8 cellular contexts compared by ENCODE assay signal in the genomic region with DNA sequence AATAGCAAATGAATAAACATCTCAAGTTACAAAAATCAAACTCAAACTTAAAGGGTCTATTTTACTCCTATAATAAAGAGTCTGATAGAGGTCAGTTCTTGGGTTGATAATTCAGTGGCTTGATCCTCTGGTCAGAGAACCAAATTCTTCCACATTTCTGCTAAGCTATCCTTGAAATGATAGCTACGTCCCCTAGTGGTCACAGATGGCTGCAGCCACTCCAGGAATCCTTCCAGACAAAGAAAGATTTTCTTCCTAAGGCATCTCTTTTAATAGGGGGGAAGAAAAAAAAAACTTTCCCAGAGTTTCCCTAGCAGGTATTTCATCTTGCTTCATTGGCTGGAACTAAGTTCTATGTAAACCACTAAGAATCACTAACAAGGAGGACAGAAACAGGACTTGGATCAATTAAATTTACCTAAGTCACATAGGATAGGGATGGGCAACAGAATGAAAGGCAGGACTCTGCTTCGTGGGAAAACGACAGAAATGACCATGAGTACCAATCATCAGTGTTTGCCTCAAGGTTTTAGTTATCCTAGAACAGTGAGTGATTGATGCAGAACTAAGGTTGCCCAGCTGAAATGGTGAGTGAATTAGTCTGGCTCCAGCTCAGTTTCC.
A peak's percentile ranks its signal among the peaks of the same experiment; 100 is the strongest.
DNase-seq lines count a peak whose midpoint lies in the region; ATAC-seq and TF ChIP-seq lines count a peak whose summit lies in the region.

No MANE protein-coding gene starts in this region.

- H4K20me1 ChIP-seq in osteoblast (ENCODE audit: insufficient read depth, low read length): no peaks in the 10 kb centered on the region

- H3K4me2 ChIP-seq in osteoblast (ENCODE audit: insufficient read depth, low read length): no peak overlapping the region

- peaks cover 8% of the 10 kb centered on the region for H3K4me1 ChIP-seq in osteoblast (ENCODE audit: insufficient read depth, low read length)

- H3K9me3 ChIP-seq in MG63 (no peaks in the 10 kb centered on the region), osteoblast (ENCODE audit: low read depth, low read length) (no peaks in the 10 kb centered on the region)

- H3K27me3 ChIP-seq in MG63 (no peaks in the 10 kb centered on the region), osteoblast (ENCODE audit: insufficient read depth, low read length) (no peaks in the 10 kb centered on the region)

- H3K36me3 ChIP-seq in MG63 (no peaks in the 10 kb centered on the region), osteoblast (ENCODE audit: insufficient read depth, low read length) (no peaks in the 10 kb centered on the region)

- no peak overlapping the region for H3K4me3 ChIP-seq in MG63
- no peak overlapping the region for H3K4me3 ChIP-seq in choroid plexus epithelial cell (ENCODE audit: low read depth, low read length)
- no peak overlapping the region for H3K4me3 ChIP-seq in osteoblast (ENCODE audit: insufficient read depth, low read length)

- DNase-seq in GM10248 (ENCODE audit: extremely low spot score): no peak
- peak; percentile 4 for DNase-seq in MG63
- peak; percentile 69 for DNase-seq in choroid plexus epithelial cell (ENCODE audit: low read depth)
- DNase-seq in osteoblast (ENCODE audit: insufficient read length, low spot score, missing footprints): no peak
- no peak for DNase-seq in globus pallidus (ENCODE audit: low spot score)
- no peak for DNase-seq in midbrain (lab: John Stamatoyannopoulos, UW)
- no peak for DNase-seq in DMS79 (lab: John Stamatoyannopoulos, UW)
- DNase-seq in omental fat pad (ENCODE audit: low spot score): no peak

- POLR2A ChIA-PET in GM10248 (lab: Yijun Ruan, JAX): no interaction called here

- TF ChIP-seq CTCF in GM10248 (IDR thresholded peaks at IDR 0.05; ENCODE audit: control extremely low read depth, extremely low read depth, low read depth, missing control alignments) (peak; percentile 45), choroid plexus epithelial cell (conservative IDR thresholded peaks at IDR 0.05; ENCODE audit: low read depth, low read length) (peak; percentile 94), osteoblast (IDR thresholded peaks at IDR 0.05; ENCODE audit: extremely low read depth, low read depth, low read length) (peak; percentile 92), omental fat pad (IDR thresholded peaks at IDR 0.05) (no peak)

- CTCF ChIA-PET in GM10248 (lab: Yijun Ruan, JAX): interaction anchor here (0.8 to 1.9 kb wide), 6 partner anchors 13 to 576 kb away, joined by 3 to 6 read pairs (median 4); no protein-coding TSS in a partner anchor

- no peaks in the 10 kb centered on the region for H3K79me2 ChIP-seq in osteoblast (ENCODE audit: insufficient read depth, low read length)

- no peak overlapping the region for H3K27ac ChIP-seq in osteoblast (ENCODE audit: low read depth, low read length)

- ATAC-seq in omental fat pad (ENCODE audit: low FRiP score): no peak

- no peak overlapping the region for H2AFZ ChIP-seq in osteoblast (ENCODE audit: low read length)

Comparison
In these comparisons a context has a peak if more than half of its experiments do, and no peak if none do; other contexts are left out.
1. DNase-seq: peak in MG63 (single experiment) and choroid plexus epithelial cell (single experiment); none in GM10248 (single experiment), osteoblast (single experiment), globus pallidus (single experiment), midbrain (single experiment), DMS79 (single experiment) and omental fat pad (single experiment).
2. CTCF ChIP-seq: peak in GM10248 (single experiment), choroid plexus epithelial cell (single experiment) and osteoblast (single experiment); none in omental fat pad (0 of 3).